In genomic region chr4:59535541-59535940, GRCh38 we compare ENCODE assay signal across 11 cellular contexts.
"Had no signal": no experiment of that assay in that cellular context is flagged by ENCODE, and none has a peak within 500 bp of the region (broad histone marks: within the 10 kb centered on the region; RNA-seq: fewer than 3 reads in every experiment).

No MANE protein-coding gene starts in this region.

- H3K27me3 ChIP-seq: colonic mucosa, foreskin keratinocyte, neural progenitor cell, pancreas had no signal

- H3K9me3 ChIP-seq: colonic mucosa, pancreas had no signal

- ATAC-seq: activated CD8-positive, alpha-beta T cell treated with anti-CD3 and anti-CD28 coated beads, Interleukin-2, amount 10 ng/mL, durations not matched to agents 7 days and 5 days; foreskin keratinocyte; pancreas had no signal

- H3K36me3 Mint-ChIP-seq: neural progenitor cell had no signal

- H3K27ac Mint-ChIP-seq: activated CD8-positive, alpha-beta T cell treated with anti-CD3 and anti-CD28 coated beads, Interleukin-2, amount 10 ng/mL, durations not matched to agents 7 days and 5 days; activated naive CD4-positive, alpha-beta T cell treated with anti-CD3 and anti-CD28 coated beads for 36 hours; neural progenitor cell; stimulated activated naive CD8-positive, alpha-beta T cell treated with anti-CD3 and anti-CD28 coated beads, Interleukin-15, Interleukin-2, amounts not matched to agents 100 ng/mL and 50 ng/mL, for 24 hours had no signal

- H3K4me3 Mint-ChIP-seq: activated CD8-positive, alpha-beta T cell treated with anti-CD3 and anti-CD28 coated beads, Interleukin-2, amount 10 ng/mL, durations not matched to agents 7 days and 5 days; activated naive CD4-positive, alpha-beta T cell treated with anti-CD3 and anti-CD28 coated beads for 36 hours; neural progenitor cell; stimulated activated naive CD8-positive, alpha-beta T cell treated with anti-CD3 and anti-CD28 coated beads, Interleukin-15, Interleukin-2, amounts not matched to agents 100 ng/mL and 50 ng/mL, for 24 hours had no signal

- H3K36me3 ChIP-seq: colonic mucosa, neural progenitor cell, pancreas had no signal

- H3K4me1 Mint-ChIP-seq: neural progenitor cell had no signal

- H3K27me3 Mint-ChIP-seq: stimulated activated naive CD8-positive, alpha-beta T cell treated with anti-CD3 and anti-CD28 coated beads, Interleukin-15, Interleukin-2, amounts not matched to agents 100 ng/mL and 50 ng/mL, for 24 hours had no signal

- H3K4me1 ChIP-seq: colonic mucosa, foreskin keratinocyte, neural progenitor cell had no signal

- DNase-seq: activated CD4-positive, alpha-beta T cell treated with anti-CD3 and anti-CD28 coated beads for 48 hours; activated CD8-positive, alpha-beta T cell treated with anti-CD3 and anti-CD28 coated beads, Interleukin-2, amount 10 ng/mL, durations not matched to agents 7 days and 5 days; activated naive CD4-positive, alpha-beta T cell treated with anti-CD3 and anti-CD28 coated beads for 36 hours; colonic mucosa; foreskin keratinocyte; islet precursor cell; pancreas; stimulated activated CD4-positive, alpha-beta T cell treated with anti-CD3 and anti-CD28 coated beads, Interleukin-4, amount 100 ng/mL, for 1 hour; stimulated activated CD8-positive, alpha-beta memory T cell treated with anti-CD3 and anti-CD28 coated beads, Interleukin-4, amount 100 ng/mL, for 48 hours had no signal

- H3K4me3 ChIP-seq: colonic mucosa, neural progenitor cell, pancreas had no signal

- H3K27ac ChIP-seq: colonic mucosa, foreskin keratinocyte, neural progenitor cell, pancreas had no signal
